In the genomic region with DNA sequence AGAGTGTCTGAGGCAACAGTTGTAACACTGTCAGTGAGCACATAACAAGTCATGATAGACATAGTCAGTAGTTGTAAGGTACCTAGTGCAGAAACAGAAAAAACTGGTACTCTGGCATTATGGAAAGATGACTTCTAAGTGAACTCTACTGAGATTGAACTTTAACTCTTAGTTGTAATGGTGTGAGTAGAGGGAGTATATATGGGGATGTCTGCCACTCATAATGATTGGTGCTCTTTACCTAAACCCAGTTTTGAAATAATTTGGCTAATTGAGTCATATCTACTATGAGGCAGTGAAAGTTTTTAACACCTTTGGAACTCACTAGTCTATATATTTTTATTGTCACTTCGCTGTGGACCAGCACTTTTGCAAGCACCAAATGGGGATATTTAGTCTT, we compare ENCODE assay signal across 26 cellular contexts.
"Had no signal": no experiment of that assay in that cellular context is flagged by ENCODE, and none has a peak within 500 bp of the region (broad histone marks: within the 10 kb centered on the region; RNA-seq: fewer than 3 reads in every experiment).

No MANE protein-coding gene starts in this region.

- H3K36me3 ChIP-seq: esophagus squamous epithelium, gastroesophageal sphincter, lower lobe of right lung, upper lobe of left lung had no signal

- DNase-seq: activated B cell treated with CpG ODN at 0.5 μM for 24 hours; activated CD4-positive, alpha-beta T cell treated with anti-CD3 and anti-CD28 coated beads, Interleukin-2, amount 10 ng/mL, durations not matched to agents 7 days and 5 days; activated gamma-delta T cell; activated naive CD8-positive, alpha-beta T cell treated with anti-CD3 and anti-CD28 coated beads, Interleukin-2, amount 10 ng/mL, durations not matched to agents 7 days and 5 days; activated T-cell treated with anti-CD3 and anti-CD28 coated beads, Interleukin-2, amount 50 U/mL, for 48 hours; amygdala; cerebellar nuclear complex; endodermal cell; esophagus squamous epithelium; head of caudate nucleus; islet precursor cell; left colon; lower lobe of right lung; mesendoderm; naive B cell; nucleus accumbens; small intestine; stimulated activated CD4-positive, alpha-beta T cell treated with anti-CD3 and anti-CD28 coated beads, Interleukin-2, amount 100 ng/mL, for 24 hours; T1000; upper lobe of left lung had no signal

- H3K4me3 Mint-ChIP-seq: activated B cell treated with CpG ODN at 0.5 μM for 24 hours; activated CD4-positive, alpha-beta T cell treated with anti-CD3 and anti-CD28 coated beads, Interleukin-2, amount 10 ng/mL, durations not matched to agents 7 days and 5 days; activated naive CD8-positive, alpha-beta T cell treated with anti-CD3 and anti-CD28 coated beads, Interleukin-2, amount 10 ng/mL, durations not matched to agents 7 days and 5 days; endodermal cell; naive B cell; stimulated activated memory B cell treated with anti-CD40 and anti-IgM and Interleukin-4, amounts not matched to agents 10 μg/mL and 1 μg/mL and 100 μg/mL, for 72 hours; T-helper 1 cell treated with Interleukin-12 subunit alpha and Interleukin-12 subunit beta and Interleukin-4 antibody, amounts not matched to agents 30 μg/mL and 1 μg/mL, for 36 hours had no signal

- H3K27ac Mint-ChIP-seq: activated B cell treated with CpG ODN at 0.5 μM for 24 hours; activated CD4-positive, alpha-beta T cell treated with anti-CD3 and anti-CD28 coated beads, Interleukin-2, amount 10 ng/mL, durations not matched to agents 7 days and 5 days; activated naive CD8-positive, alpha-beta T cell treated with anti-CD3 and anti-CD28 coated beads, Interleukin-2, amount 10 ng/mL, durations not matched to agents 7 days and 5 days; endodermal cell; naive B cell; stimulated activated memory B cell treated with anti-CD40 and anti-IgM and Interleukin-4, amounts not matched to agents 10 μg/mL and 1 μg/mL and 100 μg/mL, for 72 hours; T-helper 1 cell treated with Interleukin-12 subunit alpha and Interleukin-12 subunit beta and Interleukin-4 antibody, amounts not matched to agents 30 μg/mL and 1 μg/mL, for 36 hours had no signal

- H2AFZ ChIP-seq: parathyroid adenoma had no signal

- H3K27ac ChIP-seq: coronary artery, esophagus squamous epithelium, gastroesophageal sphincter, lower lobe of right lung, parathyroid adenoma, upper lobe of left lung had no signal

- H3K9ac ChIP-seq: parathyroid adenoma had no signal

- ATAC-seq: gastroesophageal sphincter; left colon; lower lobe of right lung; sciatic nerve; stimulated activated memory B cell treated with anti-CD40 and anti-IgM and Interleukin-4, amounts not matched to agents 10 μg/mL and 1 μg/mL and 100 μg/mL, for 72 hours had no signal

- H3K4me3 ChIP-seq: coronary artery, esophagus squamous epithelium, gastroesophageal sphincter, lower lobe of right lung, upper lobe of left lung had no signal

- H3K27me3 Mint-ChIP-seq: activated B cell treated with CpG ODN at 0.5 μM for 24 hours; activated CD4-positive, alpha-beta T cell treated with anti-CD3 and anti-CD28 coated beads, Interleukin-2, amount 10 ng/mL, durations not matched to agents 7 days and 5 days; activated naive CD8-positive, alpha-beta T cell treated with anti-CD3 and anti-CD28 coated beads, Interleukin-2, amount 10 ng/mL, durations not matched to agents 7 days and 5 days; naive B cell; stimulated activated memory B cell treated with anti-CD40 and anti-IgM and Interleukin-4, amounts not matched to agents 10 μg/mL and 1 μg/mL and 100 μg/mL, for 72 hours had no signal

- H3K9me3 Mint-ChIP-seq: activated B cell treated with CpG ODN at 0.5 μM for 24 hours; activated CD4-positive, alpha-beta T cell treated with anti-CD3 and anti-CD28 coated beads, Interleukin-2, amount 10 ng/mL, durations not matched to agents 7 days and 5 days; activated naive CD8-positive, alpha-beta T cell treated with anti-CD3 and anti-CD28 coated beads, Interleukin-2, amount 10 ng/mL, durations not matched to agents 7 days and 5 days; naive B cell; stimulated activated memory B cell treated with anti-CD40 and anti-IgM and Interleukin-4, amounts not matched to agents 10 μg/mL and 1 μg/mL and 100 μg/mL, for 72 hours; T-helper 1 cell treated with Interleukin-12 subunit alpha and Interleukin-12 subunit beta and Interleukin-4 antibody, amounts not matched to agents 30 μg/mL and 1 μg/mL, for 36 hours had no signal

- H3K27me3 ChIP-seq: esophagus squamous epithelium, gastroesophageal sphincter, upper lobe of left lung had no signal

- H3K9me3 ChIP-seq: esophagus squamous epithelium, gastroesophageal sphincter, lower lobe of right lung, upper lobe of left lung had no signal

- H3K36me3 Mint-ChIP-seq: naive B cell had no signal
